20 cellular contexts compared by ENCODE assay signal in the genomic region with DNA sequence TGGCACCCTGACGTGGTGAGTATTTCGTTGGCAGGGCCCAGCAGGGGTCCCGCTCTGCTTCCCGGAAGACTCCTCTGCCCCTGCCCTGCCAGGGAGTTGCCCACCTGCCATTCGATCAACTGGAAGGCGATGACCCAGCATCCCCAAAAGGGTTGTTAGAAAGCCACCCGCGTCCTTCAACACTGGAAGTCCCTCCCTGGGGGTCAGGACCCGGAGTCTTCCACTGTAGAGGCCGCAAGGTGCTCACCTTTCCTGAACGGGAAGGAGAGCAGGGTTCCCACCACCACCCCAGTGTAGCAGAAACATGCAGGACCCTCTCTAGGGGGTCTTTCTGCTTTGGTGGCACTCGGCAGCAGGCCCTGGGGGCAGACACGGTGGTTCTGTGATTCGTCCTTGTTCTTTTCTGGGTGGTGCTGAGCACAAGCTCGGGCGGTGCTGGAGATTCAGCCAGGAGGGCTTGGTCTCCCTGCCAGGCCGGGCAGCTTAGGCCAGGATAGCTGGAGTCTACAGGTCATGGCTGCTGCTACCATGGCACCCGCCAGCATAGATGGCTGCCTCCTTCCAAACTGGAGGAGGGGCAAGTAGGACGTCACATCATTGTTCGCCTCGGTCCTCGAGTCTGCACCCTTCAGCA. TPM values are rescaled to one million over a fixed set of nuclear protein-coding genes. Genes with fewer than 3 reads are reported as not detected.
DNase-seq lines count a peak whose midpoint lies in the region; ATAC-seq, FAIRE-seq and TF ChIP-seq lines count a peak whose summit lies in the region.
"Had no signal": no experiment of that assay in that cellular context is flagged by ENCODE, and none has a peak within 500 bp of the region (broad histone marks: within the 10 kb centered on the region; RNA-seq: fewer than 3 reads in every experiment).

No MANE protein-coding gene starts in this region.

- TF ChIP-seq CTCF in psoas muscle (IDR thresholded peaks at IDR 0.05): no peak
- no peak for TF ChIP-seq CTCF in D721Med (IDR thresholded peaks at IDR 0.05; ENCODE audit: insufficient read depth, missing control alignments)

- DNase-seq in activated CD4-positive, alpha-beta T cell treated with anti-CD3 and anti-CD28 coated beads, Interleukin-2, amount 10 ng/mL, durations not matched to agents 7 days and 5 days: no peak
- DNase-seq in activated CD4-positive, alpha-beta T cell treated with anti-CD3 and anti-CD28 coated beads, Interleukin-2, amount 50 U/mL, for 1 hour: no peak
- DNase-seq in CD4-positive, CD25-positive, alpha-beta regulatory T cell: no peak
- peak; percentile 1 to 43 for DNase-seq in psoas muscle
- DNase-seq in D721Med (ENCODE audit: insufficient read length, low spot score): no peak
- no peak for DNase-seq in cerebellar cortex (ENCODE audit: low spot score)
- DNase-seq: NCI-H1417, NCI-H187, NCI-H2107, NCI-H510A treated with DMSO at 0.1 percent for 48 hours, NCI-H82, PC-9 had no signal

- H3K9me3 ChIP-seq in CD4-positive, CD25-positive, alpha-beta regulatory T cell (ENCODE audit: control insufficient read depth in 2 of 2, low read length in 2 of 2): no peaks in the 10 kb centered on the region
- H3K9me3 ChIP-seq in psoas muscle: no peaks in the 10 kb centered on the region
- H3K9me3 ChIP-seq: A549 had no signal

- no peaks in the 10 kb centered on the region for H3K36me3 Mint-ChIP-seq in activated CD4-positive, alpha-beta T cell treated with anti-CD3 and anti-CD28 coated beads, Interleukin-2, amount 10 ng/mL, durations not matched to agents 7 days and 5 days (ENCODE audit: low read depth)
- no peaks in the 10 kb centered on the region for H3K36me3 Mint-ChIP-seq in CD4-positive, CD25-positive, alpha-beta regulatory T cell
- H3K36me3 Mint-ChIP-seq in activated T-helper 17 cell treated with anti-CD3 and anti-CD28 coated beads, Interleukin-2, amount 50 U/mL, for 72 hours (ENCODE audit: low read depth): no peaks in the 10 kb centered on the region

- peaks cover 8% of the 10 kb centered on the region for H3K4me1 ChIP-seq in CD4-positive, CD25-positive, alpha-beta regulatory T cell (ENCODE audit: control insufficient read depth, insufficient read depth, low read length, poor library complexity, severe bottlenecking)
- H3K4me1 ChIP-seq in psoas muscle: peaks cover 17% of the 10 kb centered on the region

- no peaks in the 10 kb centered on the region for H3K27me3 ChIP-seq in CD4-positive, CD25-positive, alpha-beta regulatory T cell (ENCODE audit: control insufficient read depth, insufficient read depth, low read length)
- H3K27me3 ChIP-seq in psoas muscle (ENCODE audit: insufficient read depth in 3 of 3, low read length in 2 of 3): no peaks in the 10 kb centered on the region

- no peaks in the 10 kb centered on the region for H3K27me3 Mint-ChIP-seq in activated CD4-positive, alpha-beta T cell treated with anti-CD3 and anti-CD28 coated beads, Interleukin-2, amount 10 ng/mL, durations not matched to agents 7 days and 5 days
- no peaks in the 10 kb centered on the region for H3K27me3 Mint-ChIP-seq in CD4-positive, CD25-positive, alpha-beta regulatory T cell
- H3K27me3 Mint-ChIP-seq in activated T-helper 17 cell treated with anti-CD3 and anti-CD28 coated beads, Interleukin-2, amount 50 U/mL, for 72 hours: no peaks in the 10 kb centered on the region

- CTCF ChIA-PET in activated CD4-positive, alpha-beta T cell treated with anti-CD3 and anti-CD28 coated beads, Interleukin-2, amount 10 ng/mL, durations not matched to agents 7 days and 5 days (lab: Charles Lee): no interaction called here

- H3K36me3 ChIP-seq in CD4-positive, CD25-positive, alpha-beta regulatory T cell (ENCODE audit: control insufficient read depth, insufficient read depth, low read length): no peaks in the 10 kb centered on the region
- H3K36me3 ChIP-seq in psoas muscle (ENCODE audit: insufficient read depth in 1 of 2, low read depth in 1 of 2): no peaks in the 10 kb centered on the region

- no peak for FAIRE-seq in D721Med (lab: Jason Lieb, UNC)
- FAIRE-seq: A549, G401.6, H54 had no signal

- POLR2A ChIA-PET in activated CD4-positive, alpha-beta T cell treated with anti-CD3 and anti-CD28 coated beads, Interleukin-2, amount 10 ng/mL, durations not matched to agents 7 days and 5 days (lab: Charles Lee): no interaction called here

- H3K4me1 Mint-ChIP-seq in activated CD4-positive, alpha-beta T cell treated with anti-CD3 and anti-CD28 coated beads, Interleukin-2, amount 10 ng/mL, durations not matched to agents 7 days and 5 days: peaks cover 22% of the 10 kb centered on the region
- peaks cover 0 to 12% (median 4%) of the 10 kb centered on the region in 4 donors for H3K4me1 Mint-ChIP-seq in CD4-positive, CD25-positive, alpha-beta regulatory T cell
- peaks cover 10% of the 10 kb centered on the region for H3K4me1 Mint-ChIP-seq in activated T-helper 17 cell treated with anti-CD3 and anti-CD28 coated beads, Interleukin-2, amount 50 U/mL, for 72 hours

- H3K4me3 ChIP-seq in CD4-positive, CD25-positive, alpha-beta regulatory T cell (ENCODE audit: low read depth, low read length): no peak overlapping the region
- H3K4me3 ChIP-seq in psoas muscle: no peak overlapping the region
- H3K4me3 ChIP-seq: A549, PC-9 had no signal

- WGBS in psoas muscle, 3 donors: 92 to 93% (median 93%) methylated on average over 22 of the region's 22 CpGs

- no peak overlapping the region for H3K4me3 Mint-ChIP-seq in activated CD4-positive, alpha-beta T cell treated with anti-CD3 and anti-CD28 coated beads, Interleukin-2, amount 10 ng/mL, durations not matched to agents 7 days and 5 days
- H3K4me3 Mint-ChIP-seq in CD4-positive, CD25-positive, alpha-beta regulatory T cell: no peak overlapping the region
- H3K4me3 Mint-ChIP-seq in activated T-helper 17 cell treated with anti-CD3 and anti-CD28 coated beads, Interleukin-2, amount 50 U/mL, for 72 hours: no peak overlapping the region

- ATAC-seq in CD4-positive, CD25-positive, alpha-beta regulatory T cell (ENCODE audit: low read depth in 2 of 2): no peak
- ATAC-seq in activated T-helper 17 cell treated with anti-CD3 and anti-CD28 coated beads, Interleukin-2, amount 50 U/mL, for 72 hours (replicated peaks): no peak
- no peak for ATAC-seq in psoas muscle
- ATAC-seq: A549 had no signal

- peak overlapping the region; percentile 22 for H3K27ac Mint-ChIP-seq in activated CD4-positive, alpha-beta T cell treated with anti-CD3 and anti-CD28 coated beads, Interleukin-2, amount 10 ng/mL, durations not matched to agents 7 days and 5 days
- H3K27ac Mint-ChIP-seq in CD4-positive, CD25-positive, alpha-beta regulatory T cell: peak overlapping the region in 2 of 3 donors; percentile 52 to 56
- peak overlapping the region; percentile 26 for H3K27ac Mint-ChIP-seq in activated T-helper 17 cell treated with anti-CD3 and anti-CD28 coated beads, Interleukin-2, amount 50 U/mL, for 72 hours

- no peak overlapping the region for H3K27ac ChIP-seq in CD4-positive, CD25-positive, alpha-beta regulatory T cell (ENCODE audit: insufficient read depth, low read length, poor library complexity, severe bottlenecking)
- H3K27ac ChIP-seq in psoas muscle: no peak overlapping the region
- H3K27ac ChIP-seq: A549, C4-2B, KMS-11, PC-9, RWPE1 had no signal

- no peaks in the 10 kb centered on the region for H3K9me3 Mint-ChIP-seq in activated CD4-positive, alpha-beta T cell treated with anti-CD3 and anti-CD28 coated beads, Interleukin-2, amount 10 ng/mL, durations not matched to agents 7 days and 5 days
- H3K9me3 Mint-ChIP-seq in CD4-positive, CD25-positive, alpha-beta regulatory T cell: peaks cover 0 to 1% (median 0%) of the 10 kb centered on the region in 7 donors
- no peaks in the 10 kb centered on the region for H3K9me3 Mint-ChIP-seq in activated T-helper 17 cell treated with anti-CD3 and anti-CD28 coated beads, Interleukin-2, amount 50 U/mL, for 72 hours

- intact Hi-C loops in psoas muscle (cut with DNase I): no loop called here

RNA-seq across cellular contexts. Expression of a gene that starts 19.6 kb away (rescaled TPM):
- 1 to 10 TPM; 1.2 to 1.6 TPM for total RNA-seq in activated CD4-positive, alpha-beta T cell treated with anti-CD3 and anti-CD28 coated beads, Interleukin-2, amount 10 ng/mL, durations not matched to agents 7 days and 5 days
- 1.2 TPM for total RNA-seq in CD4-positive, CD25-positive, alpha-beta regulatory T cell
- polyA plus RNA-seq in CD4-positive, CD25-positive, alpha-beta regulatory T cell: 1 to 10 TPM in 1 of 4 donors, not detected in 3; 1.9 TPM
- total RNA-seq in activated T-helper 17 cell treated with anti-CD3 and anti-CD28 coated beads, Interleukin-2, amount 50 U/mL, for 72 hours: 10 to 100 TPM; 14.3 to 23.5 TPM
- total RNA-seq in psoas muscle: 1 to 10 TPM in 1 of 4 donors, under 1 TPM in 3; 0.82 to 1.4 (median 0.85) TPM
- under 1 TPM; 0.30 to 0.39 (median 0.36) TPM for polyA plus RNA-seq in psoas muscle
- total RNA-seq: HT-29 had no signal

Comparison
In these comparisons a context has a peak if more than half of its experiments do, and no peak if none do; other contexts are left out.
1. DNase-seq: peak in psoas muscle (2 of 2); none in activated CD4-positive, alpha-beta T cell treated with anti-CD3 and anti-CD28 coated beads, Interleukin-2, amount 10 ng/mL, durations not matched to agents 7 days and 5 days (single experiment), activated CD4-positive, alpha-beta T cell treated with anti-CD3 and anti-CD28 coated beads, Interleukin-2, amount 50 U/mL, for 1 hour (single experiment), CD4-positive, CD25-positive, alpha-beta regulatory T cell (0 of 3), D721Med (single experiment) and cerebellar cortex (single experiment).
2. Peak in every context shown above with its lines, with median percentiles within 50 percentile points of each other: H3K27ac Mint-ChIP-seq.